In the genomic region with DNA sequence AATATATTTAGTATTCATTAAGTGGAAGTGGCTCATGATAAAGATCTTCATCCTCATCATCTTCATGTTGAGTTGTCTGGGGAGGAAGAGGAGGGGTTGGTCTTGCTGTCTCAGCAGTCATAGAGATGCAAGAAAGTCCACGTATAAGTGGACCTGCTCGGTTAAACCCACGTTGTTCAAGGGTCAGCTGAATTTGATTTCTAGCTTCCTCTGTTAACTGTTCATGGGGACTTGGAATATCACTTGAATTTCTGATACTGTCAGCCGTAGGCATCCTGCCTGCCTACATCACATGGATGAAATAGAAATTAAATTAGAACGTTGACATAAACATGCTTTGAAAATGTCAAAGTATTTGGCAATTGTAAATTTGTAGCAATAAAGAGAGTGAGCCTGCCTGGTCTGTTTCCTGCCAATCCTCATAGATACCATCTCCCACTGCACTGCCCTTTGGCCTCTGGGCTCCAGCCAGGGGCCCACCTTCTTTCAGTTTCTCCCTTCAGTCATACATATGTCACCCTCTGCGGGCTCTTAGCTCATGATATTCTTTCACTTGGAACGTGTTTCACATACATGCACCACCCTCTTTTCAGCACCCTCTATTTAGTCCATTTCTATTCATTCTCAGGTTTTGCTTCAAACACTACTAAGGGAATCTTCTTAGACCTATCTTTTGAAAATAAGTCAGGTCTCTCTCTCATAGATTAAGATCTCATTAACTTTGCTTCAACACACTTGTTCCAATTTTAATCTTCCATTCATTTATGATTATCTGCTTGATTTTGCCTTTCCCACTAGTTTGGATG, we compare ENCODE assay signal across 19 cellular contexts.
A peak's percentile ranks its signal among the peaks of the same experiment; 100 is the strongest.
DNase-seq lines count a peak whose midpoint lies in the region; ATAC-seq and TF ChIP-seq lines count a peak whose summit lies in the region.
"Had no signal": no experiment of that assay in that cellular context is flagged by ENCODE, and none has a peak within 500 bp of the region (broad histone marks: within the 10 kb centered on the region; RNA-seq: fewer than 3 reads in every experiment).

No MANE protein-coding gene starts in this region.

- POLR2A ChIA-PET in PC-3 (lab: Charles Lee; ENCODE audit: unreplicated experiment): no interaction called here

- H3K36me3 Mint-ChIP-seq in activated T-helper 2 cell treated with anti-CD3 and anti-CD28 coated beads, Interferon-gamma antibody, Interleukin-2, Interleukin-4, amounts not matched to agents 10 μg/mL and 5 μg/mL and 100 μg/mL, durations not matched to agents 14 hours and 24 hours and 36 hours (ENCODE audit: low read depth): no peaks in the 10 kb centered on the region
- H3K36me3 Mint-ChIP-seq: CD4-positive, CD25-positive, alpha-beta regulatory T cell; IgD-negative memory B cell had no signal

- H3K4me2 ChIP-seq in PC-3 (ENCODE audit: low read length): no peak overlapping the region

- no peaks in the 10 kb centered on the region for H3K79me2 ChIP-seq in PC-3 (ENCODE audit: low read length)

- intact Hi-C loops in PC-3 (cut with micrococcal nuclease) (no loop called here), left colon (cut with DNase I, micrococcal nuclease) (no loop called here)
- intact Hi-C loops in activated T-helper 2 cell treated with anti-CD3 and anti-CD28 coated beads, Interferon-gamma antibody, Interleukin-2, Interleukin-4, amounts not matched to agents 10 μg/mL and 5 μg/mL and 100 μg/mL, durations not matched to agents 14 hours and 24 hours and 36 hours (cut with micrococcal nuclease): no loop called here

- H3K27ac ChIP-seq in PC-3 (ENCODE audit: low read length): no peak overlapping the region
- H3K27ac ChIP-seq in SJCRH30: no peak overlapping the region

- no peaks in the 10 kb centered on the region for H4K20me1 ChIP-seq in PC-3 (ENCODE audit: low read length)

- TF ChIP-seq CTCF in PC-3 (conservative IDR thresholded peaks at IDR 0.05; ENCODE audit: low read depth, low read length): no peak

- peaks cover 11% of the 10 kb centered on the region for H3K9me3 Mint-ChIP-seq in activated T-helper 2 cell treated with anti-CD3 and anti-CD28 coated beads, Interferon-gamma antibody, Interleukin-2, Interleukin-4, amounts not matched to agents 10 μg/mL and 5 μg/mL and 100 μg/mL, durations not matched to agents 14 hours and 24 hours and 36 hours

- no peaks in the 10 kb centered on the region for H3K9me3 ChIP-seq in PC-3 (ENCODE audit: low read length)
- no peaks in the 10 kb centered on the region for H3K9me3 ChIP-seq in SJCRH30 (replicated peaks)

- H3K36me3 ChIP-seq in PC-3 (ENCODE audit: low read depth, low read length) (no peaks in the 10 kb centered on the region), SJCRH30 (no peaks in the 10 kb centered on the region)

- H3K9ac ChIP-seq in PC-3 (ENCODE audit: low read length): no peak overlapping the region

- H3K27ac Mint-ChIP-seq in activated T-helper 2 cell treated with anti-CD3 and anti-CD28 coated beads, Interferon-gamma antibody, Interleukin-2, Interleukin-4, amounts not matched to agents 10 μg/mL and 5 μg/mL and 100 μg/mL, durations not matched to agents 14 hours and 24 hours and 36 hours: no peak overlapping the region
- H3K27ac Mint-ChIP-seq: B cell; CD4-positive, CD25-positive, alpha-beta regulatory T cell; IgD-negative memory B cell had no signal

- no TSS peak for BruUV-seq in PC-3 (replicated peaks; lab: Mats Ljungman, UMichigan)

- DNase-seq in PC-3 (peak; percentile 16), left colon (peak; percentile 63 to 64), kidney glomerular epithelial cell (lab: John Stamatoyannopoulos, UW) (no peak), SJCRH30 (no peak)
- DNase-seq in stimulated activated CD8-positive, alpha-beta memory T cell treated with anti-CD3 and anti-CD28 coated beads, Interleukin-4, amount 100 ng/mL, for 48 hours: no peak
- no peak for DNase-seq in activated T-helper 2 cell treated with anti-CD3 and anti-CD28 coated beads, Interferon-gamma antibody, Interleukin-2, Interleukin-4, amounts not matched to agents 10 μg/mL and 5 μg/mL and 100 μg/mL, durations not matched to agents 14 hours and 24 hours and 36 hours (ENCODE audit: low spot score)
- DNase-seq: Caco-2; CD4-positive, CD25-positive, alpha-beta regulatory T cell; DMS53; Kasumi-1; NCI-H187 treated with DMSO at 0.1 percent for 48 hours; NCI-H345; Right ventricle myocardium superior; T-helper 1 cell had no signal

- no peaks in the 10 kb centered on the region for H3K27me3 Mint-ChIP-seq in activated T-helper 2 cell treated with anti-CD3 and anti-CD28 coated beads, Interferon-gamma antibody, Interleukin-2, Interleukin-4, amounts not matched to agents 10 μg/mL and 5 μg/mL and 100 μg/mL, durations not matched to agents 14 hours and 24 hours and 36 hours (ENCODE audit: low read depth)
- H3K27me3 Mint-ChIP-seq: B cell; CD4-positive, CD25-positive, alpha-beta regulatory T cell; IgD-negative memory B cell had no signal

- no peaks in the 10 kb centered on the region for H3K4me1 Mint-ChIP-seq in activated T-helper 2 cell treated with anti-CD3 and anti-CD28 coated beads, Interferon-gamma antibody, Interleukin-2, Interleukin-4, amounts not matched to agents 10 μg/mL and 5 μg/mL and 100 μg/mL, durations not matched to agents 14 hours and 24 hours and 36 hours (ENCODE audit: low read depth)
- H3K4me1 Mint-ChIP-seq: B cell; CD4-positive, CD25-positive, alpha-beta regulatory T cell; IgD-negative memory B cell had no signal

- H3K4me3 Mint-ChIP-seq in activated T-helper 2 cell treated with anti-CD3 and anti-CD28 coated beads, Interferon-gamma antibody, Interleukin-2, Interleukin-4, amounts not matched to agents 10 μg/mL and 5 μg/mL and 100 μg/mL, durations not matched to agents 14 hours and 24 hours and 36 hours (ENCODE audit: low read depth): no peak overlapping the region
- H3K4me3 Mint-ChIP-seq: B cell; CD4-positive, CD25-positive, alpha-beta regulatory T cell; IgD-negative memory B cell had no signal

- no peaks in the 10 kb centered on the region for H3K9me2 ChIP-seq in PC-3 (replicated peaks; ENCODE audit: low read length)

- no peaks in the 10 kb centered on the region for H3K27me3 ChIP-seq in PC-3 (ENCODE audit: low read length)
- H3K27me3 ChIP-seq in SJCRH30: no peaks in the 10 kb centered on the region

- H3F3A ChIP-seq in PC-3 (ENCODE audit: low read length, unreplicated experiment): no peaks in the 10 kb centered on the region

- ATAC-seq in GM19463 (IDR thresholded peaks at IDR 0.05; ENCODE audit: unreplicated experiment) (peak; percentile 83), PC-3 (no peak), left colon (peak; percentile 100)
- ATAC-seq: Panc1, SK-N-SH treated with all-trans-retinoic acid at 6 μM for 48 hours had no signal

- H3K4me1 ChIP-seq in PC-3 (ENCODE audit: insufficient read depth, low read length) (no peaks in the 10 kb centered on the region), SJCRH30 (no peaks in the 10 kb centered on the region)

- H3K4me3 ChIP-seq in PC-3 (ENCODE audit: low read length) (no peak overlapping the region), SJCRH30 (no peak overlapping the region)

- no peak overlapping the region for H2AFZ ChIP-seq in PC-3 (ENCODE audit: low read length)

- CTCF ChIA-PET in PC-3 (lab: Charles Lee): no interaction called here

Comparison
In these comparisons a context has a peak if more than half of its experiments do, and no peak if none do; other contexts are left out.
1. DNase-seq: peak in PC-3 (single experiment) and left colon (2 of 2); none in stimulated activated CD8-positive, alpha-beta memory T cell treated with anti-CD3 and anti-CD28 coated beads, Interleukin-4, amount 100 ng/mL, for 48 hours (single experiment), kidney glomerular epithelial cell (single experiment), activated T-helper 2 cell treated with anti-CD3 and anti-CD28 coated beads, Interferon-gamma antibody, Interleukin-2, Interleukin-4, amounts not matched to agents 10 μg/mL and 5 μg/mL and 100 μg/mL, durations not matched to agents 14 hours and 24 hours and 36 hours (single experiment) and SJCRH30 (0 of 2).